In genomic region chr1:223711838-223712183, GRCh38 we compare ENCODE assay signal across 8 cellular contexts. TPM values are rescaled to one million over a fixed set of nuclear protein-coding genes. Genes with fewer than 3 reads are reported as not detected.
DNase-seq lines count a peak whose midpoint lies in the region; ATAC-seq lines count a peak whose summit lies in the region.

No MANE protein-coding gene starts in this region.

- peak overlapping the region; percentile 70 for H3K4me3 ChIP-seq in mononuclear cell (ENCODE audit: low read length)
- H3K4me3 ChIP-seq in aorta (ENCODE audit: low read length in 2 of 2) = no peak overlapping the region

- H3K4me1 ChIP-seq in mononuclear cell (ENCODE audit: insufficient read depth, low read length) (peaks cover 46% of the 10 kb centered on the region), aorta (ENCODE audit: control insufficient read depth in 1 of 2, insufficient read depth in 2 of 2, low read length in 2 of 2) (no peaks in the 10 kb centered on the region)

- 68 to 73% methylated on average over 11 of the region's 11 CpGs for WGBS in aorta, 2 donors

- H3K36me3 Mint-ChIP-seq in stimulated activated naive CD8-positive, alpha-beta T cell treated with anti-CD3 and anti-CD28 coated beads, Interleukin-15, Interleukin-2, amounts not matched to agents 100 ng/mL and 50 ng/mL, for 24 hours (ENCODE audit: low read depth) = peaks cover 2% of the 10 kb centered on the region

- H3K36me3 ChIP-seq in aorta (ENCODE audit: control insufficient read depth in 1 of 2, insufficient read depth in 2 of 2, low read length in 1 of 2) = no peaks in the 10 kb centered on the region

- peak overlapping the region; percentile 64 for H3K4me3 Mint-ChIP-seq in stimulated activated naive CD8-positive, alpha-beta T cell treated with anti-CD3 and anti-CD28 coated beads, Interleukin-15, Interleukin-2, amounts not matched to agents 100 ng/mL and 50 ng/mL, for 24 hours

- no peaks in the 10 kb centered on the region for H3K27me3 ChIP-seq in mononuclear cell (ENCODE audit: insufficient read depth, low read length)
- no peaks in the 10 kb centered on the region for H3K27me3 ChIP-seq in aorta (ENCODE audit: control insufficient read depth in 1 of 2, insufficient read depth in 2 of 2, low read length in 1 of 2)

- intact Hi-C loops in aorta (cut with DNase I) = loop anchor here (1.0 to 2.0 kb wide), 2 partner anchors 37 kb away; no protein-coding TSS in a partner anchor

- H3K27me3 Mint-ChIP-seq in stimulated activated naive CD8-positive, alpha-beta T cell treated with anti-CD3 and anti-CD28 coated beads, Interleukin-15, Interleukin-2, amounts not matched to agents 100 ng/mL and 50 ng/mL, for 24 hours = no peaks in the 10 kb centered on the region

- H3K9me3 ChIP-seq in mononuclear cell (ENCODE audit: low read depth, low read length) (no peaks in the 10 kb centered on the region), aorta (ENCODE audit: control insufficient read depth, low read length) (no peaks in the 10 kb centered on the region)

- no peaks in the 10 kb centered on the region for H3K9me3 Mint-ChIP-seq in stimulated activated naive CD8-positive, alpha-beta T cell treated with anti-CD3 and anti-CD28 coated beads, Interleukin-15, Interleukin-2, amounts not matched to agents 100 ng/mL and 50 ng/mL, for 24 hours

- H3K4me1 Mint-ChIP-seq in stimulated activated naive CD8-positive, alpha-beta T cell treated with anti-CD3 and anti-CD28 coated beads, Interleukin-15, Interleukin-2, amounts not matched to agents 100 ng/mL and 50 ng/mL, for 24 hours (ENCODE audit: low read depth) = peaks cover 65% of the 10 kb centered on the region

- DNase-seq in stimulated activated naive CD8-positive, alpha-beta T cell treated with anti-CD3 and anti-CD28 coated beads, Interleukin-15, Interleukin-2, amounts not matched to agents 100 U/mL and 50 U/mL, for 24 hours = no peak
- DNase-seq in caudate nucleus (lab: John Stamatoyannopoulos, UW) = no peak
- no peak for DNase-seq in aorta
- DNase-seq in UCSD-AML1 (lab: John Stamatoyannopoulos, UW; ENCODE audit: unreplicated experiment) = no peak
- DNase-seq in stimulated activated CD4-positive, alpha-beta T cell treated with anti-CD3 and anti-CD28 coated beads, Interleukin-1b, Interleukin-23, amount 100 ng/mL, for 48 hours = no peak
- DNase-seq in SHP77 treated with DMSO at 0.1 percent for 48 hours (lab: John Stamatoyannopoulos, UW) = no peak

- peak overlapping the region; percentile 62 for H3K27ac Mint-ChIP-seq in stimulated activated naive CD8-positive, alpha-beta T cell treated with anti-CD3 and anti-CD28 coated beads, Interleukin-15, Interleukin-2, amounts not matched to agents 100 ng/mL and 50 ng/mL, for 24 hours

- H3K27ac ChIP-seq in caudate nucleus (ENCODE audit: low read depth, low read length) = peak overlapping the region; percentile 55
- H3K27ac ChIP-seq in aorta (ENCODE audit: low read depth in 1 of 2, low read length in 2 of 2) = peak overlapping the region; percentile 13 to 64

- ATAC-seq in stimulated activated naive CD8-positive, alpha-beta T cell treated with anti-CD3 and anti-CD28 coated beads, Interleukin-15, Interleukin-2, amounts not matched to agents 100 U/mL and 50 U/mL, for 24 hours = no peak
- no peak for ATAC-seq in aorta (ENCODE audit: low FRiP score)

RNA-seq across cellular contexts. Expression of gene CAPN2, which starts 0.5 kb away (rescaled TPM):
- total RNA-seq in mononuclear cell (146 TPM), aorta (100 to 1,000 TPM; 208 to 213 TPM)
- 100 to 1,000 TPM in 1 of 2 donors, 10 to 100 TPM in 1; 99.8 to 190 TPM for polyA plus RNA-seq in aorta

RNA-seq across cellular contexts. Expression of gene CAPN8, which starts 46.3 kb away (rescaled TPM):
- total RNA-seq in mononuclear cell (not detected), aorta (under 1 TPM in 1 of 2 donors, not detected in 1; 0.45 TPM)
- polyA plus RNA-seq in aorta = 1 to 10 TPM in 1 of 2 donors, under 1 TPM in 1; 0.33 to 2.9 TPM
